In the genomic region with DNA sequence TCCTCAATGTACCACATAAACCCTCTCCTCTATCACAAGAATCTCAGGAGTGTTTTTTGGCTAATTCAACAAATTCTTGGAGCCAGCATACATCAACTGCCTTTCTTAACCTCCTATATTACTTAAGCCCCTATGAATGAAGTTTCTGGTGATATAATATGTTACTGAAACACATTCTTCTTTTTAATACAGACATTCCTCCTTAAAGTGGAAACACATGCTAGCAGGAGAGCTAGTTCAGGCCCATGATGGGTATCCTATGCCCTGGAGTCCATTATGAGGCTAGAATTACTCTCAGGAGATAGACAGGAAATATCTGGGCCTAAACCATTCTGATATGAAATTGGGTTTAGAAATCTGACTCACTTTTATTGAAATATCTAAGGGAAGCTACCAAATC, we compare ENCODE assay signal across 15 cellular contexts. TPM values are rescaled to one million over a fixed set of nuclear protein-coding genes. Genes with fewer than 3 reads are reported as not detected.
DNase-seq lines count a peak whose midpoint lies in the region; ATAC-seq and TF ChIP-seq lines count a peak whose summit lies in the region.
"Had no signal": no experiment of that assay in that cellular context is flagged by ENCODE, and none has a peak within 500 bp of the region (broad histone marks: within the 10 kb centered on the region; RNA-seq: fewer than 3 reads in every experiment).

No MANE protein-coding gene starts in this region.

- H3K4me1 ChIP-seq in adipocyte (ENCODE audit: control insufficient read depth, insufficient read depth, low read length) (peaks cover 9% of the 10 kb centered on the region), heart right ventricle (peaks cover 0 to 22% (median 0%) of the 10 kb centered on the region in 9 donors)

- no peaks in the 10 kb centered on the region for H3K9me3 ChIP-seq in adipocyte (ENCODE audit: control insufficient read depth, low read length)
- H3K9me3 ChIP-seq in heart right ventricle: peaks cover 0 to 4% (median 0%) of the 10 kb centered on the region in 11 donors
- H3K9me3 ChIP-seq: Caco-2 had no signal

- intact Hi-C loops in heart right ventricle (cut with DNase I): loop anchor here in 3 of 10 donors (10.0 kb wide), 1 partner anchor 376 kb away; no protein-coding TSS in a partner anchor

- peaks cover 9% of the 10 kb centered on the region for H3K27me3 ChIP-seq in adipocyte (replicated peaks; ENCODE audit: control insufficient read depth, insufficient read depth, low read length)
- no peaks in the 10 kb centered on the region for H3K27me3 ChIP-seq in heart right ventricle

- H3K4me3 ChIP-seq in adipocyte (ENCODE audit: low read length) (no peak overlapping the region), heart right ventricle (no peak overlapping the region)

- no peaks in the 10 kb centered on the region for H3K36me3 ChIP-seq in adipocyte (ENCODE audit: control insufficient read depth, insufficient read depth, low read length, severe bottlenecking)
- H3K36me3 ChIP-seq in heart right ventricle: no peaks in the 10 kb centered on the region

- TF ChIP-seq CTCF in 22Rv1 (IDR thresholded peaks at IDR 0.05) (no peak), heart right ventricle (IDR thresholded peaks at IDR 0.05) (no peak)

- H3K27ac ChIP-seq in 22Rv1: peak overlapping the region; percentile 53
- H3K27ac ChIP-seq in heart right ventricle: no peak overlapping the region
- H3K27ac ChIP-seq: C4-2B had no signal

- H3K9ac ChIP-seq in adipocyte (ENCODE audit: low read length): no peak overlapping the region

- no peak for ATAC-seq in heart right ventricle
- ATAC-seq: HepG2 had no signal

- DNase-seq in GM03348 (ENCODE audit: low spot score) (peak; percentile 48), adipocyte (ENCODE audit: low read depth) (peak; percentile 10), fibroblast of peridontal ligament (ENCODE audit: extremely low read depth) (peak; percentile 33), heart right ventricle (no peak), inferior parietal cortex (ENCODE audit: extremely low spot score) (no peak)
- no peak for DNase-seq in activated T-cell treated with anti-CD3 and anti-CD28 coated beads, Interleukin-2, amount 50 U/mL, for 1 hour
- DNase-seq: 8988T; Caco-2; CD4-positive, alpha-beta T cell; DMS153; DMS79; H9 had no signal

RNA-seq across cellular contexts. Expression of a gene that starts 26.6 kb away (rescaled TPM):
- total RNA-seq in heart right ventricle: 1 to 10 TPM; 4.1 to 8.5 (median 5.2) TPM
- polyA plus RNA-seq in heart right ventricle: 1 to 10 TPM; 2.5 to 4.4 TPM

Comparison
In these comparisons a context has a peak if more than half of its experiments do, and no peak if none do; other contexts are left out.
1. DNase-seq: peak in GM03348 (single experiment), adipocyte (single experiment) and fibroblast of peridontal ligament (single experiment); none in activated T-cell treated with anti-CD3 and anti-CD28 coated beads, Interleukin-2, amount 50 U/mL, for 1 hour (single experiment), heart right ventricle (0 of 2) and inferior parietal cortex (single experiment).